Comparison of ENCODE assay signal across 10 cellular contexts in the genomic region with DNA sequence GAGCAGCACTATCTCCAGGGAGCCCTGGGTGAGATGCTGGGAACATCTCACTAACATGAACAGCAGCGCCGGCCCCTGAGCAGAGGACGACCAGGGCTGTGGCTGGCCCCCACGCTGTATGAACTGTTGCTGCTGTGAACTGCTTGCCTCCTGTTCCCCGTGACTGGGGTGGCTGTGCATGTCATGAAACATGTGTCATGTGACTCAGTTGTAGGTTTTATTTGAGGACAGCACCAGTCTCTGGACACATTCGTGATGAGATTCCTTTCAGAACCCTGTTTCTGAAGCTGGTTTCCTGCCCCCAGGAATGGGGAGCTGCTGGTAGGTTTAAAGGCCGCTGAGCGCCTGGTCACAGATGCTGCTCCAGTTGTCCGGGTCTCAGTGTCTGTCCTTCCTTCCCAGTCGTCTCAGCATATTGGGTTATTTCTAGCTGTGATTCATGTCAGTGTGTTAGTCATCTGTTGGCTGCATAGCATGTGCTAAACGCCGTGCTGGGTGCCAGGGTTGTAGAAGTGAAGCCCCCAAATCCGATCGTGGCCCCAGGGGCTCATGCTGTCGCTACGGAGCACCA.
A peak's percentile ranks its signal among the peaks of the same experiment; 100 is the strongest.
DNase-seq lines count a peak whose midpoint lies in the region; ATAC-seq and TF ChIP-seq lines count a peak whose summit lies in the region.
"Had no signal": no experiment of that assay in that cellular context is flagged by ENCODE, and none has a peak within 500 bp of the region (broad histone marks: within the 10 kb centered on the region; RNA-seq: fewer than 3 reads in every experiment).

No MANE protein-coding gene starts in this region.

- TF ChIP-seq CTCF in activated CD8-positive, alpha-beta T cell treated with anti-CD3 and anti-CD28 coated beads for 36 hours (IDR thresholded peaks at IDR 0.05) = no peak
- no peak for TF ChIP-seq CTCF in brain (conservative IDR thresholded peaks at IDR 0.05)
- no peak for TF ChIP-seq CTCF in tibial artery (IDR thresholded peaks at IDR 0.05)

- H3K9me3 ChIP-seq in tibial artery = no peaks in the 10 kb centered on the region
- no peaks in the 10 kb centered on the region for H3K9me3 ChIP-seq in T-helper 17 cell (ENCODE audit: control insufficient read depth, low read length, poor library complexity, severe bottlenecking)

- H3K4me3 ChIP-seq in tibial artery = no peak overlapping the region

- no peaks in the 10 kb centered on the region for H3K27me3 Mint-ChIP-seq in activated CD8-positive, alpha-beta T cell treated with anti-CD3 and anti-CD28 coated beads, Interleukin-2, amount 10 ng/mL, durations not matched to agents 7 days and 5 days (ENCODE audit: low read depth)
- H3K27me3 Mint-ChIP-seq in activated CD8-positive, alpha-beta T cell treated with anti-CD3 and anti-CD28 coated beads for 36 hours = no peaks in the 10 kb centered on the region
- H3K27me3 Mint-ChIP-seq in brain (no peaks in the 10 kb centered on the region), T-helper 17 cell (no peaks in the 10 kb centered on the region)

- H3K36me3 ChIP-seq in tibial artery = no peaks in the 10 kb centered on the region

- intact Hi-C loops in activated CD8-positive, alpha-beta T cell treated with anti-CD3 and anti-CD28 coated beads for 36 hours (cut with micrococcal nuclease) = no loop called here
- intact Hi-C loops in tibial artery (cut with DNase I; ENCODE audit: low total_unique reads) = no loop called here

- CTCF ChIA-PET in activated CD8-positive, alpha-beta T cell treated with anti-CD3 and anti-CD28 coated beads, Interleukin-2, amount 10 ng/mL, durations not matched to agents 7 days and 5 days (lab: Charles Lee) = interaction anchor here (0.6 to 1.6 kb wide), 2 partner anchors 24 to 106 kb away, joined by 3 read pairs; no protein-coding TSS in a partner anchor
- CTCF ChIA-PET in activated CD8-positive, alpha-beta T cell treated with anti-CD3 and anti-CD28 coated beads for 36 hours (lab: Charles Lee) = interaction anchor here (1.1 kb wide), 1 partner anchor 107 kb away, joined by 4 read pairs; no protein-coding TSS in a partner anchor

- peaks cover 6% of the 10 kb centered on the region for H3K36me3 Mint-ChIP-seq in activated CD8-positive, alpha-beta T cell treated with anti-CD3 and anti-CD28 coated beads, Interleukin-2, amount 10 ng/mL, durations not matched to agents 7 days and 5 days (ENCODE audit: low read depth)
- no peaks in the 10 kb centered on the region for H3K36me3 Mint-ChIP-seq in activated CD8-positive, alpha-beta T cell treated with anti-CD3 and anti-CD28 coated beads for 36 hours (ENCODE audit: low read depth)
- H3K36me3 Mint-ChIP-seq in brain = peaks cover 5% of the 10 kb centered on the region
- H3K36me3 Mint-ChIP-seq in T-helper 17 cell (ENCODE audit: low read depth) = no peaks in the 10 kb centered on the region

- peaks cover 42% of the 10 kb centered on the region for H3K4me1 Mint-ChIP-seq in activated CD8-positive, alpha-beta T cell treated with anti-CD3 and anti-CD28 coated beads, Interleukin-2, amount 10 ng/mL, durations not matched to agents 7 days and 5 days (ENCODE audit: low read depth)
- H3K4me1 Mint-ChIP-seq in activated CD8-positive, alpha-beta T cell treated with anti-CD3 and anti-CD28 coated beads for 36 hours (ENCODE audit: low read depth) = peaks cover 28% of the 10 kb centered on the region
- H3K4me1 Mint-ChIP-seq in brain (peaks cover 100% of the 10 kb centered on the region), T-helper 17 cell (peaks cover 33% of the 10 kb centered on the region)

- peak overlapping the region; percentile 44 for H3K27ac Mint-ChIP-seq in activated CD8-positive, alpha-beta T cell treated with anti-CD3 and anti-CD28 coated beads, Interleukin-2, amount 10 ng/mL, durations not matched to agents 7 days and 5 days
- H3K27ac Mint-ChIP-seq in activated CD8-positive, alpha-beta T cell treated with anti-CD3 and anti-CD28 coated beads for 36 hours = no peak overlapping the region
- H3K27ac Mint-ChIP-seq in brain (peak overlapping the region; percentile 62 to 98 (median 93)), T-helper 17 cell (no peak overlapping the region)

- no peak for DNase-seq in activated CD8-positive, alpha-beta T cell treated with anti-CD3 and anti-CD28 coated beads, Interleukin-2, amount 10 ng/mL, durations not matched to agents 7 days and 5 days
- DNase-seq in activated CD8-positive, alpha-beta T cell treated with anti-CD3 and anti-CD28 coated beads for 36 hours = no peak
- peak; percentile 31 for DNase-seq in kidney tubule cell (ENCODE audit: low spot score)
- DNase-seq in tibial artery = no peak
- no peak for DNase-seq in SIG-M5 (lab: John Stamatoyannopoulos, UW)
- DNase-seq in DMS153 (lab: John Stamatoyannopoulos, UW) = no peak
- no peak for DNase-seq in T-helper 17 cell
- DNase-seq: ACHN; effector CD8-positive, alpha-beta T cell had no signal

- H3K27me3 ChIP-seq in tibial artery = no peaks in the 10 kb centered on the region

- no peaks in the 10 kb centered on the region for H3K9me3 Mint-ChIP-seq in activated CD8-positive, alpha-beta T cell treated with anti-CD3 and anti-CD28 coated beads, Interleukin-2, amount 10 ng/mL, durations not matched to agents 7 days and 5 days (ENCODE audit: insufficient read depth)
- no peaks in the 10 kb centered on the region for H3K9me3 Mint-ChIP-seq in activated CD8-positive, alpha-beta T cell treated with anti-CD3 and anti-CD28 coated beads for 36 hours
- H3K9me3 Mint-ChIP-seq in brain = no peaks in the 10 kb centered on the region

- H3K27ac ChIP-seq in tibial artery = peak overlapping the region; percentile 79 to 87

- no peak for ATAC-seq in activated CD8-positive, alpha-beta T cell treated with anti-CD3 and anti-CD28 coated beads, Interleukin-2, amount 10 ng/mL, durations not matched to agents 7 days and 5 days
- no peak for ATAC-seq in activated CD8-positive, alpha-beta T cell treated with anti-CD3 and anti-CD28 coated beads for 36 hours
- no peak for ATAC-seq in T-helper 17 cell

- POLR2A ChIA-PET in activated CD8-positive, alpha-beta T cell treated with anti-CD3 and anti-CD28 coated beads, Interleukin-2, amount 10 ng/mL, durations not matched to agents 7 days and 5 days (lab: Charles Lee) = no interaction called here
- POLR2A ChIA-PET in activated CD8-positive, alpha-beta T cell treated with anti-CD3 and anti-CD28 coated beads for 36 hours (lab: Charles Lee) = interaction anchor here (1.1 kb wide), 2 partner anchors 15 to 17 kb away, joined by 4 read pairs; no protein-coding TSS in a partner anchor

- peaks cover 5 to 73% (median 50%) of the 10 kb centered on the region in 4 donors for H3K4me1 ChIP-seq in tibial artery

- H3K4me3 Mint-ChIP-seq in activated CD8-positive, alpha-beta T cell treated with anti-CD3 and anti-CD28 coated beads, Interleukin-2, amount 10 ng/mL, durations not matched to agents 7 days and 5 days = no peak overlapping the region
- no peak overlapping the region for H3K4me3 Mint-ChIP-seq in activated CD8-positive, alpha-beta T cell treated with anti-CD3 and anti-CD28 coated beads for 36 hours
- H3K4me3 Mint-ChIP-seq in brain = peak overlapping the region in 1 of 5 experiments; percentile 4
- no peak overlapping the region for H3K4me3 Mint-ChIP-seq in T-helper 17 cell

Comparison
In these comparisons a context has a peak if more than half of its experiments do, and no peak if none do; other contexts are left out.
1. H3K27ac Mint-ChIP-seq: peak in activated CD8-positive, alpha-beta T cell treated with anti-CD3 and anti-CD28 coated beads, Interleukin-2, amount 10 ng/mL, durations not matched to agents 7 days and 5 days (single experiment) and brain (5 of 5); none in activated CD8-positive, alpha-beta T cell treated with anti-CD3 and anti-CD28 coated beads for 36 hours (single experiment) and T-helper 17 cell (single experiment).